ENCODE assay signal across 26 cellular contexts in the genomic region with DNA sequence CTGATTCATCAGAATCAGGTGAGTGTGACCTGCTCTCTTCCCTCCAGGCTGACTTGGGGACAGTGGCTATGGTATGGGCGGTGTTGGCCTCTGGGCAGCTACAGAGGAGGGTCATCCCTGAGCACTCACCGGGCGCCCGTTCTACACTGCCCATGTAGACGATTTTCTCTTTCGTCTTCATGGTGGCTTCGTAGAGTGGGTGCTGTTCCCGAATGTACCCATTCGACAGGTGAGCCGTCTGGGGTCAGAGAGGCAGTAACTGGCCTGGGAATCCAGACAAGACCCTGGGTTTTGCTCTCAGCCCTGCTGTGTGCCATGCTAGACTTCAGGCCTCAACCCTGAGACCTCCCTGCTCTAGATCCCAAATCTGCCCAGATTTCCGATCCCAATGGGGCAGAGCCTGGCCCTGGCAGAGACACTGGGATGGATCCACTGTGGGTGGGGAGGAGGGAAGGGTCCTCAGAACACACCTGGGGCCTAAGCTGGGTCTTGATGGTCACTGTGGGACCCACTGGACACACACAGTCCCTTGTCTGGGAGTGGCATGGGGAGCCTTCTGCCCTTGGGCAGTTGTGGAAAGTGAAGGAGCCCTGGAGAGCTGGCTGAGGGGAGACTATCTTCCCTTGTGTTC. TPM values are rescaled to one million over a fixed set of nuclear protein-coding genes. Genes with fewer than 3 reads are reported as not detected.
DNase-seq lines count a peak whose midpoint lies in the region; ATAC-seq and TF ChIP-seq lines count a peak whose summit lies in the region.
"Had no signal": no experiment of that assay in that cellular context is flagged by ENCODE, and none has a peak within 500 bp of the region (broad histone marks: within the 10 kb centered on the region; RNA-seq: fewer than 3 reads in every experiment).

No MANE protein-coding gene starts in this region.

- TF ChIP-seq CTCF in prostate gland (IDR thresholded peaks at IDR 0.05) = no peak

- peak; percentile 2 for DNase-seq in activated CD4-positive, alpha-beta T cell treated with anti-CD3 and anti-CD28 coated beads, Interleukin-2, amount 10 ng/mL, durations not matched to agents 7 days and 5 days
- DNase-seq in activated CD4-positive, alpha-beta T cell treated with anti-CD3 and anti-CD28 coated beads for 36 hours = no peak
- DNase-seq in mesenteric fat pad (ENCODE audit: low spot score) (peak; percentile 85), prostate gland (ENCODE audit: low spot score) (peak; percentile 1), ureter (ENCODE audit: low spot score) (peak; percentile 30)
- no peak for DNase-seq in activated T-cell treated with anti-CD3 and anti-CD28 coated beads, Interleukin-2, amount 50 U/mL, for 72 hours
- DNase-seq: CD8-positive, alpha-beta T cell; DMS79 treated with DMSO at 0.1 percent for 48 hours; GOT3; HCEC 1CT; Karpas-422; NCI-H1092; NCI-H1417 treated with DMSO at 0.1 percent for 48 hours; NCI-H1694 treated with DMSO at 0.1 percent for 48 hours; NCI-H2081; NCI-H2227 treated with DMSO at 0.1 percent for 48 hours; NCI-H526 treated with DMSO at 0.1 percent for 48 hours; Right ventricle myocardium superior; RPMI8226 had no signal

- no peaks in the 10 kb centered on the region for H3K36me3 ChIP-seq in prostate gland

- H3K4me1 Mint-ChIP-seq in activated CD4-positive, alpha-beta T cell treated with anti-CD3 and anti-CD28 coated beads, Interleukin-2, amount 10 ng/mL, durations not matched to agents 7 days and 5 days = no peaks in the 10 kb centered on the region
- no peaks in the 10 kb centered on the region for H3K4me1 Mint-ChIP-seq in activated CD4-positive, alpha-beta T cell treated with anti-CD3 and anti-CD28 coated beads for 36 hours
- H3K4me1 Mint-ChIP-seq in activated T-cell treated with anti-CD3 and anti-CD28 coated beads, Interleukin-2, amount 50 U/mL, for 72 hours (ENCODE audit: low read depth) = no peaks in the 10 kb centered on the region

- no peak overlapping the region for H3K27ac Mint-ChIP-seq in activated CD4-positive, alpha-beta T cell treated with anti-CD3 and anti-CD28 coated beads, Interleukin-2, amount 10 ng/mL, durations not matched to agents 7 days and 5 days
- H3K27ac Mint-ChIP-seq in activated CD4-positive, alpha-beta T cell treated with anti-CD3 and anti-CD28 coated beads for 36 hours = no peak overlapping the region
- H3K27ac Mint-ChIP-seq in activated T-cell treated with anti-CD3 and anti-CD28 coated beads, Interleukin-2, amount 50 U/mL, for 72 hours = no peak overlapping the region
- H3K27ac Mint-ChIP-seq: B cell; CD8-positive, alpha-beta T cell had no signal

- no peaks in the 10 kb centered on the region for H3K9me3 ChIP-seq in prostate gland

- H3K4me1 ChIP-seq in prostate gland (replicated peaks) = no peaks in the 10 kb centered on the region

- TF ChIP-seq POLR2A in prostate gland (IDR thresholded peaks at IDR 0.05) = no peak

- ATAC-seq in activated CD4-positive, alpha-beta T cell treated with anti-CD3 and anti-CD28 coated beads for 36 hours = no peak
- no peak for ATAC-seq in HG03196 (IDR thresholded peaks at IDR 0.05; ENCODE audit: unreplicated experiment)
- ATAC-seq in activated T-cell treated with anti-CD3 and anti-CD28 coated beads, Interleukin-2, amount 50 U/mL, for 72 hours (replicated peaks in 1 of 2) = no peak
- ATAC-seq: CD8-positive, alpha-beta T cell; HepG2 had no signal

- no peaks in the 10 kb centered on the region for H3K27me3 ChIP-seq in prostate gland (replicated peaks; ENCODE audit: insufficient read depth)

- peaks cover 9% of the 10 kb centered on the region for H3K27me3 Mint-ChIP-seq in activated CD4-positive, alpha-beta T cell treated with anti-CD3 and anti-CD28 coated beads, Interleukin-2, amount 10 ng/mL, durations not matched to agents 7 days and 5 days
- H3K27me3 Mint-ChIP-seq in activated CD4-positive, alpha-beta T cell treated with anti-CD3 and anti-CD28 coated beads for 36 hours = peaks cover 17% of the 10 kb centered on the region
- peaks cover 23% of the 10 kb centered on the region for H3K27me3 Mint-ChIP-seq in activated T-cell treated with anti-CD3 and anti-CD28 coated beads, Interleukin-2, amount 50 U/mL, for 72 hours (ENCODE audit: low read depth)

- intact Hi-C loops in activated CD4-positive, alpha-beta T cell treated with anti-CD3 and anti-CD28 coated beads for 36 hours (cut with DNase I, micrococcal nuclease) = no loop called here
- intact Hi-C loops in prostate gland (cut with DNase I) = no loop called here

- H3K36me3 Mint-ChIP-seq in activated CD4-positive, alpha-beta T cell treated with anti-CD3 and anti-CD28 coated beads, Interleukin-2, amount 10 ng/mL, durations not matched to agents 7 days and 5 days (ENCODE audit: low read depth) = no peaks in the 10 kb centered on the region
- no peaks in the 10 kb centered on the region for H3K36me3 Mint-ChIP-seq in activated CD4-positive, alpha-beta T cell treated with anti-CD3 and anti-CD28 coated beads for 36 hours (ENCODE audit: low read depth)
- no peaks in the 10 kb centered on the region for H3K36me3 Mint-ChIP-seq in activated T-cell treated with anti-CD3 and anti-CD28 coated beads, Interleukin-2, amount 50 U/mL, for 72 hours (ENCODE audit: insufficient read depth in 2 of 2)
- H3K36me3 Mint-ChIP-seq: CD8-positive, alpha-beta T cell had no signal

- POLR2A ChIA-PET in activated CD4-positive, alpha-beta T cell treated with anti-CD3 and anti-CD28 coated beads, Interleukin-2, amount 10 ng/mL, durations not matched to agents 7 days and 5 days (lab: Charles Lee) = no interaction called here
- POLR2A ChIA-PET in activated CD4-positive, alpha-beta T cell treated with anti-CD3 and anti-CD28 coated beads for 36 hours (lab: Charles Lee) = no interaction called here

- H3K9me3 Mint-ChIP-seq in activated CD4-positive, alpha-beta T cell treated with anti-CD3 and anti-CD28 coated beads, Interleukin-2, amount 10 ng/mL, durations not matched to agents 7 days and 5 days = no peaks in the 10 kb centered on the region
- no peaks in the 10 kb centered on the region for H3K9me3 Mint-ChIP-seq in activated CD4-positive, alpha-beta T cell treated with anti-CD3 and anti-CD28 coated beads for 36 hours (ENCODE audit: low read depth)
- H3K9me3 Mint-ChIP-seq in activated T-cell treated with anti-CD3 and anti-CD28 coated beads, Interleukin-2, amount 50 U/mL, for 72 hours = no peaks in the 10 kb centered on the region
- H3K9me3 Mint-ChIP-seq: CD8-positive, alpha-beta T cell had no signal

- CTCF ChIA-PET in activated CD4-positive, alpha-beta T cell treated with anti-CD3 and anti-CD28 coated beads, Interleukin-2, amount 10 ng/mL, durations not matched to agents 7 days and 5 days (lab: Charles Lee) = interaction anchor here (1.4 kb wide), 1 partner anchor 13 kb away, joined by 3 read pairs; the partner anchor contains the start of gene USP6
- CTCF ChIA-PET in activated CD4-positive, alpha-beta T cell treated with anti-CD3 and anti-CD28 coated beads for 36 hours (lab: Charles Lee) = no interaction called here

- no peak overlapping the region for H3K4me3 ChIP-seq in prostate gland

- no peak overlapping the region for H3K4me3 Mint-ChIP-seq in activated CD4-positive, alpha-beta T cell treated with anti-CD3 and anti-CD28 coated beads, Interleukin-2, amount 10 ng/mL, durations not matched to agents 7 days and 5 days
- no peak overlapping the region for H3K4me3 Mint-ChIP-seq in activated CD4-positive, alpha-beta T cell treated with anti-CD3 and anti-CD28 coated beads for 36 hours
- H3K4me3 Mint-ChIP-seq in activated T-cell treated with anti-CD3 and anti-CD28 coated beads, Interleukin-2, amount 50 U/mL, for 72 hours = no peak overlapping the region
- H3K4me3 Mint-ChIP-seq: B cell; CD8-positive, alpha-beta T cell had no signal

- 89% methylated on average over 11 of the region's 11 CpGs for WGBS in prostate gland

- H3K27ac ChIP-seq in prostate gland = no peak overlapping the region
- H3K27ac ChIP-seq: 22Rv1, C4-2B had no signal

RNA-seq across cellular contexts. Expression of gene USP6, which starts 13.2 kb away (rescaled TPM):
- total RNA-seq in activated CD4-positive, alpha-beta T cell treated with anti-CD3 and anti-CD28 coated beads, Interleukin-2, amount 10 ng/mL, durations not matched to agents 7 days and 5 days = under 1 TPM; 0.05 to 0.06 TPM
- total RNA-seq in activated CD4-positive, alpha-beta T cell treated with anti-CD3 and anti-CD28 coated beads for 36 hours = under 1 TPM in 1 of 2 experiments, not detected in 1; 0.07 TPM
- 0.26 TPM for total RNA-seq in mesenteric fat pad
- total RNA-seq in prostate gland = 1 to 10 TPM; 1.4 to 6.8 TPM
- total RNA-seq in ureter = 0.08 TPM
- under 1 TPM; 0.02 to 0.19 TPM for total RNA-seq in activated T-cell treated with anti-CD3 and anti-CD28 coated beads, Interleukin-2, amount 50 U/mL, for 72 hours
- total RNA-seq: HT-29, NCI-H460, Right ventricle myocardium superior had no signal

RNA-seq across cellular contexts. Expression of gene ZNF232, which starts 17.3 kb away (rescaled TPM):
- total RNA-seq in activated CD4-positive, alpha-beta T cell treated with anti-CD3 and anti-CD28 coated beads, Interleukin-2, amount 10 ng/mL, durations not matched to agents 7 days and 5 days = 10 to 100 TPM in 1 of 2 experiments, 1 to 10 TPM in 1; 9.3 to 12.0 TPM
- 10 to 100 TPM; 16.1 to 16.2 TPM for total RNA-seq in activated CD4-positive, alpha-beta T cell treated with anti-CD3 and anti-CD28 coated beads for 36 hours
- total RNA-seq in mesenteric fat pad = 4.6 TPM
- 10 to 100 TPM; 14.3 TPM for total RNA-seq in prostate gland
- 5.9 TPM for total RNA-seq in ureter
- total RNA-seq in activated T-cell treated with anti-CD3 and anti-CD28 coated beads, Interleukin-2, amount 50 U/mL, for 72 hours = 10 to 100 TPM; 10.4 to 15.7 TPM

RNA-seq across cellular contexts. Expression of gene ZFP3, which starts 50.8 kb away (rescaled TPM):
- total RNA-seq in activated CD4-positive, alpha-beta T cell treated with anti-CD3 and anti-CD28 coated beads, Interleukin-2, amount 10 ng/mL, durations not matched to agents 7 days and 5 days = 1 to 10 TPM; 6.5 to 7.5 TPM
- total RNA-seq in activated CD4-positive, alpha-beta T cell treated with anti-CD3 and anti-CD28 coated beads for 36 hours = 1 to 10 TPM; 2.2 to 2.8 TPM
- total RNA-seq in mesenteric fat pad (4.2 TPM), prostate gland (1 to 10 TPM; 5.4 to 8.5 TPM), ureter (9.1 TPM)
- total RNA-seq in activated T-cell treated with anti-CD3 and anti-CD28 coated beads, Interleukin-2, amount 50 U/mL, for 72 hours = 1 to 10 TPM; 3.1 to 3.6 TPM
- total RNA-seq: HepG2, NCI-H460 had no signal

Comparison
In these comparisons a context has a peak if more than half of its experiments do, and no peak if none do; other contexts are left out.
1. DNase-seq: peak in activated CD4-positive, alpha-beta T cell treated with anti-CD3 and anti-CD28 coated beads, Interleukin-2, amount 10 ng/mL, durations not matched to agents 7 days and 5 days (single experiment), mesenteric fat pad (single experiment), prostate gland (single experiment) and ureter (single experiment); none in activated CD4-positive, alpha-beta T cell treated with anti-CD3 and anti-CD28 coated beads for 36 hours (single experiment) and activated T-cell treated with anti-CD3 and anti-CD28 coated beads, Interleukin-2, amount 50 U/mL, for 72 hours (0 of 2).